In the genomic region with DNA sequence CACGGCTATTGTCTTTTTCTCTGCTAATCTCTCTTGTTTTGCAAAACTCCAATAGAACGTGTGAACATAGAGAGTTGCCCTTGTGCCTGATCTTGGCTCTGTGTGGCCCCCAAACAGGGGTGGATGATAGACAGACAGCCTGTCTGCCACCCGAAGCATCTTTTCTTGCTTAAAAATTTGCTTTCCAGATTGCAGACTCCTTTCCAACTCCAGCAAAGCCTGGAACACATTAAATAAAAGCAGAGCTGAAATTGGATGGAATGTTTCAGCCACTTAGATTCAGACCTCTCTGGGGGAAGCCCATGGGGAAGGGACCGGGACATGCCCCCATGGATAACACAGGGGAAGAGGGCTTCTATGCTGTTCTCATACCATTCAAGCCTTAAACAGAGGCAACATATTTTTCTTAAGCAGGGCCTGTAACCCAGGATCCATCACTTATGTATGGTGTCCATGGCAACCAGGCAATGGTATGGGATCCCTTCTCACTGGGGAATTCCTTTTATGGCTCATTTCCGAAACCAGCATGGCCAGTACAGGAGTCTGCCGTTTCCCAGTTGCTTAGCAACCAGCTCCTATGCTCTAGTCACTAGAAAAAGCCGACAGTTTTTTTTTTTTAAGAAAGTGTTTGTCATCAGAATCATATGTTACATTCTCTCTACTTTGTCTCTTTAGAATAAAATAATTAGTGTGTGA, we compare ENCODE assay signal across 8 cellular contexts.
DNase-seq lines count a peak whose midpoint lies in the region; ATAC-seq and TF ChIP-seq lines count a peak whose summit lies in the region.

No MANE protein-coding gene starts in this region.

- H2AFZ ChIP-seq in GM23248 (peak overlapping the region; percentile 30), osteoblast (ENCODE audit: low read length) (no peak overlapping the region)

- H3K36me3 Mint-ChIP-seq in effector memory CD8-positive, alpha-beta T cell (ENCODE audit: insufficient read depth) = no peaks in the 10 kb centered on the region

- in situ Hi-C loops in GM23248 (cut with MboI) = no loop called here

- no peaks in the 10 kb centered on the region for H3F3A ChIP-seq in GM23248 (ENCODE audit: insufficient read depth)

- no peaks in the 10 kb centered on the region for H3K36me3 ChIP-seq in GM23248 (ENCODE audit: low read depth)
- H3K36me3 ChIP-seq in endocrine pancreas (ENCODE audit: control insufficient read depth, insufficient read depth, low read length) = no peaks in the 10 kb centered on the region
- H3K36me3 ChIP-seq in osteoblast (ENCODE audit: insufficient read depth, low read length) = no peaks in the 10 kb centered on the region

- no peak for TF ChIP-seq CTCF in osteoblast (IDR thresholded peaks at IDR 0.05; ENCODE audit: extremely low read depth, low read depth, low read length)

- no peak overlapping the region for H3K27ac ChIP-seq in GM23248
- no peak overlapping the region for H3K27ac ChIP-seq in osteoblast (ENCODE audit: low read depth, low read length)

- 19 to 21% methylated on average over 7 of the region's 7 CpGs for WGBS in GM23248 (ENCODE audit: low coverage in 1 of 2, low lambda C conversion rate in 2 of 2, missing lambda C conversion rate in 2 of 2), 2 experiments

- H3K4me1 ChIP-seq in GM23248 (ENCODE audit: insufficient read depth) (no peaks in the 10 kb centered on the region), endocrine pancreas (ENCODE audit: control insufficient read depth, insufficient read depth, low read length) (no peaks in the 10 kb centered on the region), osteoblast (ENCODE audit: insufficient read depth, low read length) (peaks cover 3% of the 10 kb centered on the region)

- no peak for ATAC-seq in stimulated activated naive CD8-positive, alpha-beta T cell treated with anti-CD3 and anti-CD28 coated beads, Interleukin-15, amount 100 ng/mL, for 72 hours
- no peak for ATAC-seq in HG03196 (IDR thresholded peaks at IDR 0.05; ENCODE audit: unreplicated experiment)
- no peak for ATAC-seq in effector memory CD8-positive, alpha-beta T cell (replicated peaks)

- H4K20me1 ChIP-seq in GM23248 (ENCODE audit: insufficient read depth) (no peaks in the 10 kb centered on the region), osteoblast (ENCODE audit: insufficient read depth, low read length) (no peaks in the 10 kb centered on the region)

- peaks cover 33% of the 10 kb centered on the region for H3K27me3 Mint-ChIP-seq in stimulated activated naive CD8-positive, alpha-beta T cell treated with anti-CD3 and anti-CD28 coated beads, Interleukin-15, amount 100 ng/mL, for 72 hours
- peaks cover 51 to 54% of the 10 kb centered on the region in 2 donors for H3K27me3 Mint-ChIP-seq in effector memory CD8-positive, alpha-beta T cell

- H3K9me3 Mint-ChIP-seq in stimulated activated naive CD8-positive, alpha-beta T cell treated with anti-CD3 and anti-CD28 coated beads, Interleukin-15, amount 100 ng/mL, for 72 hours = no peaks in the 10 kb centered on the region
- no peaks in the 10 kb centered on the region for H3K9me3 Mint-ChIP-seq in effector memory CD8-positive, alpha-beta T cell

- H3K4me3 Mint-ChIP-seq in stimulated activated naive CD8-positive, alpha-beta T cell treated with anti-CD3 and anti-CD28 coated beads, Interleukin-15, amount 100 ng/mL, for 72 hours = no peak overlapping the region
- H3K4me3 Mint-ChIP-seq in effector memory CD8-positive, alpha-beta T cell = no peak overlapping the region

- H3K4me3 ChIP-seq in GM23248 = 0 out of 2 replicates have a peak overlapping the region, but pooled peaks have one; percentile 11
- peak overlapping the region; percentile 71 for H3K4me3 ChIP-seq in endocrine pancreas (ENCODE audit: control insufficient read depth, insufficient read depth, low read length)
- no peak overlapping the region for H3K4me3 ChIP-seq in osteoblast (ENCODE audit: insufficient read depth, low read length)

- H3K79me2 ChIP-seq in GM23248 (ENCODE audit: insufficient read depth) (no peaks in the 10 kb centered on the region), osteoblast (ENCODE audit: insufficient read depth, low read length) (no peaks in the 10 kb centered on the region)

- H3K9me3 ChIP-seq in GM23248 (ENCODE audit: low read depth) (no peaks in the 10 kb centered on the region), endocrine pancreas (ENCODE audit: control insufficient read depth, low read length) (no peaks in the 10 kb centered on the region), osteoblast (ENCODE audit: low read depth, low read length) (no peaks in the 10 kb centered on the region)

- H3K9me2 ChIP-seq in GM23248 (ENCODE audit: insufficient read depth) = no peaks in the 10 kb centered on the region

- H3K9ac ChIP-seq in GM23248 (peak overlapping the region; percentile 12; the same call in 1 of the 2 replicates), endocrine pancreas (ENCODE audit: control insufficient read depth, insufficient read depth, low read length) (no peak overlapping the region)

- H3K4me2 ChIP-seq in GM23248 (ENCODE audit: unreplicated experiment) = peak overlapping the region; percentile 30
- peak overlapping the region; percentile 21 for H3K4me2 ChIP-seq in osteoblast (ENCODE audit: insufficient read depth, low read length)

- DNase-seq in GM23248 = peak; percentile 94
- peak; percentile 96 for DNase-seq in NCI-H524 treated with DMSO at 0.1 percent for 48 hours (lab: John Stamatoyannopoulos, UW)
- DNase-seq in osteoblast (ENCODE audit: insufficient read length, low spot score, missing footprints) = peak; percentile 90
- no peak for DNase-seq in stimulated activated naive CD8-positive, alpha-beta T cell treated with anti-CD3 and anti-CD28 coated beads, Interleukin-15, amount 100 ng/mL, for 72 hours
- no peak for DNase-seq in central memory CD4-positive, alpha-beta T cell
- DNase-seq in effector memory CD8-positive, alpha-beta T cell = no peak

- H3K27ac Mint-ChIP-seq in stimulated activated naive CD8-positive, alpha-beta T cell treated with anti-CD3 and anti-CD28 coated beads, Interleukin-15, amount 100 ng/mL, for 72 hours = peak overlapping the region in 1 of 2 donors; percentile 21
- H3K27ac Mint-ChIP-seq in effector memory CD8-positive, alpha-beta T cell = no peak overlapping the region

- no peaks in the 10 kb centered on the region for H3K4me1 Mint-ChIP-seq in stimulated activated naive CD8-positive, alpha-beta T cell treated with anti-CD3 and anti-CD28 coated beads, Interleukin-15, amount 100 ng/mL, for 72 hours
- H3K4me1 Mint-ChIP-seq in effector memory CD8-positive, alpha-beta T cell (ENCODE audit: low read depth in 2 of 2) = no peaks in the 10 kb centered on the region

- H3K27me3 ChIP-seq in GM23248 (replicated peaks; ENCODE audit: insufficient read depth) (no peaks in the 10 kb centered on the region), endocrine pancreas (ENCODE audit: control insufficient read depth, insufficient read depth, low read length) (no peaks in the 10 kb centered on the region), osteoblast (ENCODE audit: insufficient read depth, low read length) (no peaks in the 10 kb centered on the region)

Comparison
In these comparisons a context has a peak if more than half of its experiments do, and no peak if none do; other contexts are left out.
1. DNase-seq: peak in GM23248 (single experiment), NCI-H524 treated with DMSO at 0.1 percent for 48 hours (single experiment) and osteoblast (single experiment); none in stimulated activated naive CD8-positive, alpha-beta T cell treated with anti-CD3 and anti-CD28 coated beads, Interleukin-15, amount 100 ng/mL, for 72 hours (0 of 2), central memory CD4-positive, alpha-beta T cell (single experiment) and effector memory CD8-positive, alpha-beta T cell (0 of 3).